8 cellular contexts compared by ENCODE assay signal in genomic region chr10:87761892-87762291, GRCh38. TPM values are rescaled to one million over a fixed set of nuclear protein-coding genes. Genes with fewer than 3 reads are reported as not detected.
DNase-seq lines count a peak whose midpoint lies in the region; ATAC-seq and TF ChIP-seq lines count a peak whose summit lies in the region.

No MANE protein-coding gene starts in this region.

- H3K4me1 ChIP-seq in mesenchymal stem cell (ENCODE audit: control insufficient read depth, insufficient read depth, low read depth, low read length), result peaks cover 4% of the 10 kb centered on the region
- H3K4me1 ChIP-seq in esophagus squamous epithelium, result peaks cover 0 to 7% (median 0%) of the 10 kb centered on the region in 3 donors
- H3K4me1 ChIP-seq in OCI-LY7 (ENCODE audit: insufficient read depth, low read length, poor library complexity, severe bottlenecking), result no peaks in the 10 kb centered on the region

- ATAC-seq in GM18520 (IDR thresholded peaks at IDR 0.05; ENCODE audit: unreplicated experiment) (peak; percentile 87), HG03045 (IDR thresholded peaks at IDR 0.05; ENCODE audit: unreplicated experiment) (peak; percentile 83)

- no peak overlapping the region for H2BK12ac ChIP-seq in mesenchymal stem cell (ENCODE audit: low read length in 2 of 2)

- H2AK5ac ChIP-seq in mesenchymal stem cell (ENCODE audit: low read length, severe bottlenecking), result no peak overlapping the region

- no peak overlapping the region for H3K14ac ChIP-seq in mesenchymal stem cell (ENCODE audit: low read length in 2 of 2)

- no peaks in the 10 kb centered on the region for H3K79me2 ChIP-seq in OCI-LY7 (ENCODE audit: insufficient read depth, low read depth, low read length)

- DNase-seq in activated CD4-positive, alpha-beta T cell treated with anti-CD3 and anti-CD28 coated beads, Interleukin-2, amount 50 U/mL, for 48 hours, result peak; percentile 47 to 63
- peak; percentile 88 for DNase-seq in mesenchymal stem cell
- DNase-seq in esophagus squamous epithelium (lab: John Stamatoyannopoulos, UW), result no peak
- DNase-seq in OCI-LY7 (ENCODE audit: low spot score), result no peak
- DNase-seq in NCI-H2081 treated with DMSO at 0.1 percent for 48 hours (lab: John Stamatoyannopoulos, UW), result no peak
- DNase-seq in AG08395 (ENCODE audit: low spot score), result no peak

- intact Hi-C loops in esophagus squamous epithelium (cut with DNase I) (no loop called here), OCI-LY7 (cut with micrococcal nuclease; ENCODE audit: unreplicated experiment) (no loop called here)

- no peak for TF ChIP-seq POLR2A in esophagus squamous epithelium (IDR thresholded peaks at IDR 0.05)

- no peak overlapping the region for H3K4ac ChIP-seq in mesenchymal stem cell (ENCODE audit: low read depth in 1 of 2, low read length in 2 of 2)

- WGBS in mesenchymal stem cell, result no CpG with 5 or more reads among the region's 2 CpGs
- WGBS in esophagus squamous epithelium, 2 donors, result 36 to 38% methylated on average over 2 of the region's 2 CpGs

- POLR2A ChIA-PET in OCI-LY7 (lab: Charles Lee), result interaction anchor here (1.3 to 1.5 kb wide), 4 partner anchors 11 to 28 kb away, joined by 4 to 9 read pairs (median 6); no protein-coding TSS in a partner anchor

- H3K27ac ChIP-seq in mesenchymal stem cell (ENCODE audit: low read length, poor library complexity, severe bottlenecking) (no peak overlapping the region), esophagus squamous epithelium (no peak overlapping the region), OCI-LY7 (ENCODE audit: low read depth, low read length, poor library complexity, severe bottlenecking) (no peak overlapping the region)

- H2BK120ac ChIP-seq in mesenchymal stem cell (ENCODE audit: low read depth, low read length), result no peak overlapping the region

- no peaks in the 10 kb centered on the region for H3K9me2 ChIP-seq in OCI-LY7 (ENCODE audit: insufficient read depth, low read length)

- H4K8ac ChIP-seq in mesenchymal stem cell (ENCODE audit: low read length), result no peak overlapping the region

- CTCF ChIA-PET in OCI-LY7 (lab: Charles Lee; ENCODE audit: unreplicated experiment), result no interaction called here

- H3K18ac ChIP-seq in mesenchymal stem cell (ENCODE audit: low read depth in 1 of 2, low read length in 2 of 2), result no peak overlapping the region

- H3K79me1 ChIP-seq in mesenchymal stem cell (replicated peaks; ENCODE audit: low read length, poor library complexity, severe bottlenecking), result peaks cover 14% of the 10 kb centered on the region

- no peak overlapping the region for H2BK5ac ChIP-seq in mesenchymal stem cell (ENCODE audit: low read depth, low read length, poor library complexity, severe bottlenecking)

- H2AFZ ChIP-seq in mesenchymal stem cell (ENCODE audit: low read depth, low read length) (no peak overlapping the region), OCI-LY7 (ENCODE audit: low read length) (no peak overlapping the region)

- H3K9ac ChIP-seq in mesenchymal stem cell (ENCODE audit: low read length), result no peak overlapping the region

- H3K4me2 ChIP-seq in mesenchymal stem cell (ENCODE audit: low read length, poor library complexity, severe bottlenecking), result no peak overlapping the region
- no peak overlapping the region for H3K4me2 ChIP-seq in OCI-LY7 (ENCODE audit: low read length)

- H3K36me3 ChIP-seq in mesenchymal stem cell (ENCODE audit: control insufficient read depth in 1 of 2, insufficient read depth in 2 of 2, low read depth in 1 of 2, low read length in 2 of 2) (peaks cover 8 to 45% of the 10 kb centered on the region in 2 experiments), esophagus squamous epithelium (peaks cover 0 to 49% (median 4%) of the 10 kb centered on the region in 3 donors), OCI-LY7 (ENCODE audit: insufficient read depth, low read length) (peaks cover 77% of the 10 kb centered on the region)

- no peaks in the 10 kb centered on the region for H4K20me1 ChIP-seq in OCI-LY7 (ENCODE audit: insufficient read depth, low read length)

- TF ChIP-seq CTCF in esophagus squamous epithelium (IDR thresholded peaks at IDR 0.05) (no peak), OCI-LY7 (conservative IDR thresholded peaks at IDR 0.05; ENCODE audit: low read length) (no peak)

- H3K9me3 ChIP-seq in mesenchymal stem cell (ENCODE audit: control insufficient read depth, low read length), result peaks cover 8% of the 10 kb centered on the region
- no peaks in the 10 kb centered on the region for H3K9me3 ChIP-seq in esophagus squamous epithelium
- H3K9me3 ChIP-seq in OCI-LY7 (ENCODE audit: low read length), result no peaks in the 10 kb centered on the region

- no peak overlapping the region for H2BK15ac ChIP-seq in mesenchymal stem cell (ENCODE audit: low read depth, poor library complexity, severe bottlenecking)

- no peak overlapping the region for H4K91ac ChIP-seq in mesenchymal stem cell (ENCODE audit: low read length)

- H3K4me3 ChIP-seq in mesenchymal stem cell (ENCODE audit: insufficient read depth in 1 of 2, low read depth in 1 of 2, low read length in 2 of 2) (no peak overlapping the region), esophagus squamous epithelium (no peak overlapping the region), OCI-LY7 (ENCODE audit: low read depth, low read length, poor library complexity, severe bottlenecking) (no peak overlapping the region)

- H3K23ac ChIP-seq in mesenchymal stem cell (ENCODE audit: low read length in 2 of 2), result no peak overlapping the region

- no peaks in the 10 kb centered on the region for H3K27me3 ChIP-seq in mesenchymal stem cell (ENCODE audit: control insufficient read depth in 1 of 2, insufficient read depth in 1 of 2, low read length in 2 of 2)
- no peaks in the 10 kb centered on the region for H3K27me3 ChIP-seq in esophagus squamous epithelium

- no TSS peak for BruUV-seq in OCI-LY7 (replicated peaks; lab: Mats Ljungman, UMichigan)

RNA-seq across cellular contexts. Expression of gene ATAD1, which starts 56.1 kb away (rescaled TPM):
- polyA plus RNA-seq in mesenchymal stem cell (2013, experiment 1 of 2), result 34.7 TPM
- polyA plus RNA-seq in mesenchymal stem cell (2013, experiment 2 of 2), result 37.4 TPM
- total RNA-seq in esophagus squamous epithelium (10 to 100 TPM; 22.3 to 30.1 (median 26.2) TPM), OCI-LY7 (2022) (44.7 and 47.7 TPM in 2 replicates)
- total RNA-seq in OCI-LY7 (2014; rRNA removed; shearing (Covaris generic)), result 17.7 and 19.6 TPM in 2 replicates

Comparison
In these comparisons a context has a peak if more than half of its experiments do, and no peak if none do; other contexts are left out.
1. DNase-seq: peak in activated CD4-positive, alpha-beta T cell treated with anti-CD3 and anti-CD28 coated beads, Interleukin-2, amount 50 U/mL, for 48 hours (2 of 2) and mesenchymal stem cell (single experiment); none in esophagus squamous epithelium (single experiment), OCI-LY7 (single experiment), NCI-H2081 treated with DMSO at 0.1 percent for 48 hours (single experiment) and AG08395 (single experiment).